In genomic region chr3:10164546-10165393, GRCh38 we compare ENCODE assay signal across 1 cellular context.
TF ChIP-seq lines count a peak whose summit lies in the region.

IRAK2 (plus strand) TSS chr3:10164919; CDS start chr3:10164955, 36 bp downstream.

TF ChIP-seq in HepG2, 621 proteins besides CTCF, POLR2A, EP300 and RAD21 (continued from another document and continues in another):
- TF ChIP-seq AKNA (CRISPR knock-in tag; IDR thresholded peaks at IDR 0.05; ENCODE audit: borderline replicate concordance) (no peak), MBNL3 (CRISPR knock-in tag; conservative IDR thresholded peaks at IDR 0.05) (no peak), SP140L (CRISPR knock-in tag; IDR thresholded peaks at IDR 0.05; ENCODE audit: borderline replicate concordance) (peak; percentile 45; the same call in 1 of the 2 replicates), SRSF9 (IDR thresholded peaks at IDR 0.05; ENCODE audit: borderline replicate concordance, insufficient read depth, low read depth, low read length, poor library complexity, severe bottlenecking) (no peak), SMC3 (IDR thresholded peaks at IDR 0.05; ENCODE audit: low read length) (no peak), NR2F1 (CRISPR knock-in tag; IDR thresholded peaks at IDR 0.05) (no peak), REXO4 (CRISPR knock-in tag; IDR thresholded peaks at IDR 0.05; ENCODE audit: borderline replicate concordance) (no peak), ZNF629 (CRISPR knock-in tag; conservative IDR thresholded peaks at IDR 0.05) (no peak; the same call in 1 of the 2 replicates), ZNF10 (CRISPR knock-in tag; IDR thresholded peaks at IDR 0.05; ENCODE audit: borderline replicate concordance, low read depth) (no peak), SAP130 (CRISPR knock-in tag; IDR thresholded peaks at IDR 0.05; ENCODE audit: low read depth) (peak; percentile 82), CEBPB (IDR thresholded peaks at IDR 0.05; ENCODE audit: borderline replicate concordance, low read depth, low read length) (no peak), TBL1XR1 (IDR thresholded peaks at IDR 0.05; ENCODE audit: borderline replicate concordance, low read length, partially characterized antibody) (no peak), NCOR1 (IDR thresholded peaks at IDR 0.05; ENCODE audit: borderline replicate concordance, low read length) (no peak), WIZ (CRISPR knock-in tag; IDR thresholded peaks at IDR 0.05) (no peak), SIX4 (CRISPR knock-in tag; IDR thresholded peaks at IDR 0.05) (no peak), PAWR (CRISPR knock-in tag; IDR thresholded peaks at IDR 0.05; ENCODE audit: borderline replicate concordance) (no peak; the same call in 1 of the 2 replicates), PRDM15 (CRISPR knock-in tag; IDR thresholded peaks at IDR 0.05) (no peak), MTA1 (CRISPR knock-in tag; IDR thresholded peaks at IDR 0.05; ENCODE audit: borderline replicate concordance) (peak; percentile 86; the same call in 1 of the 2 replicates), ZNF101 (CRISPR knock-in tag; IDR thresholded peaks at IDR 0.05; ENCODE audit: borderline replicate concordance, low read depth) (0 out of 2 replicates have a peak, but pooled peaks have one; percentile 25), ZNF841 (CRISPR knock-in tag; IDR thresholded peaks at IDR 0.05; ENCODE audit: borderline replicate concordance) (no peak), ZXDC (CRISPR knock-in tag; IDR thresholded peaks at IDR 0.05) (no peak), GABPA (IDR thresholded peaks at IDR 0.05; ENCODE audit: low read depth, low read length) (no peak), GABPA (CRISPR knock-in tag; IDR thresholded peaks at IDR 0.05; ENCODE audit: low read depth) (no peak), ZNF367 (CRISPR knock-in tag; IDR thresholded peaks at IDR 0.05; ENCODE audit: borderline replicate concordance) (no peak), ERF (CRISPR knock-in tag; IDR thresholded peaks at IDR 0.05) (peak; percentile 63; the same call in 1 of the 2 replicates), ZNF740 (CRISPR knock-in tag; IDR thresholded peaks at IDR 0.05) (no peak), ZNF296 (CRISPR knock-in tag; conservative IDR thresholded peaks at IDR 0.05) (peak; percentile 63; the same call in 1 of the 2 replicates), ARNT2 (CRISPR knock-in tag; IDR thresholded peaks at IDR 0.05; ENCODE audit: low read depth) (no peak), ZKSCAN5 (CRISPR knock-in tag; IDR thresholded peaks at IDR 0.05) (no peak), ZNF225 (CRISPR knock-in tag; IDR thresholded peaks at IDR 0.05) (peak; percentile 67), ZSCAN25 (CRISPR knock-in tag; IDR thresholded peaks at IDR 0.05) (no peak), RNF219 (CRISPR knock-in tag; IDR thresholded peaks at IDR 0.05) (no peak; the same call in 1 of the 2 replicates), CSRNP1 (CRISPR knock-in tag; IDR thresholded peaks at IDR 0.05) (no peak), ZNF253 (CRISPR knock-in tag; IDR thresholded peaks at IDR 0.05; ENCODE audit: borderline replicate concordance) (no peak), TBP (CRISPR knock-in tag; IDR thresholded peaks at IDR 0.05) (no peak), HNRNPUL1 (IDR thresholded peaks at IDR 0.05; ENCODE audit: low read depth, low read length) (no peak), ZMYM3 (CRISPR knock-in tag; IDR thresholded peaks at IDR 0.05) (peak; percentile 84), ZFYVE20 (CRISPR knock-in tag; IDR thresholded peaks at IDR 0.05; ENCODE audit: borderline replicate concordance, low read depth) (no peak), ISX (CRISPR knock-in tag; conservative IDR thresholded peaks at IDR 0.05) (no peak), ZNF207 (IDR thresholded peaks at IDR 0.05; ENCODE audit: borderline replicate concordance) (no peak), E2F5 (CRISPR knock-in tag; conservative IDR thresholded peaks at IDR 0.05) (0 out of 2 replicates have a peak, but pooled peaks have one; percentile 16), ZSCAN12 (CRISPR knock-in tag; IDR thresholded peaks at IDR 0.05) (peak; percentile 44; the same call in 1 of the 2 replicates), TOPORS (CRISPR knock-in tag; IDR thresholded peaks at IDR 0.05) (no peak), ZNF446 (CRISPR knock-in tag; IDR thresholded peaks at IDR 0.05) (no peak; the same call in 1 of the 2 replicates), ZNF619 (CRISPR knock-in tag; IDR thresholded peaks at IDR 0.05) (peak; percentile 49; the same call in 1 of the 2 replicates), CREB3 (CRISPR knock-in tag; IDR thresholded peaks at IDR 0.05) (peak; percentile 43; the same call in 1 of the 2 replicates), ZNF747 (CRISPR knock-in tag; IDR thresholded peaks at IDR 0.05; ENCODE audit: borderline replicate concordance) (0 out of 2 replicates have a peak, but pooled peaks have one; percentile 56), FOXK1 (CRISPR knock-in tag; IDR thresholded peaks at IDR 0.05; ENCODE audit: borderline replicate concordance, low read depth) (no peak)
